Comparison of ENCODE assay signal across 13 cellular contexts in the genomic region with DNA sequence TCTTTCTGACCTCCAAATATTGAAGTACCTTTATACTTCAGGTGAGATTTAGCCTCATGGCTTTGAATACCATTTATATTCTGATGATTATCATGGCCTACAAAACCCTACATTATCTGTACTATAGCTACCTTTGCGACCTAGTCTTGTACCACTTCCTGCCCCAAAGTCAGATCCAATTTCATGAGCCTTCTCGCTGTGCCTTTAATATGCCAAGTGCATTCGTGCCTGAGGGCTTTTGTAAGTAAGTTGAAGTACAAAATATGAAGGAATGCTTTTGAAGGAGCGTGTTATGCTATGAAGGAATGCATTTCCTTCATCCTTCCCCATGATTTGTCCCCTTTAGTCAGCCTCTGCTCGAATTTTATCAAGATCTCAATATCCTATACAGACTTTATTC. TPM values are rescaled to one million over a fixed set of nuclear protein-coding genes. Genes with fewer than 3 reads are reported as not detected.
DNase-seq lines count a peak whose midpoint lies in the region; ATAC-seq and TF ChIP-seq lines count a peak whose summit lies in the region.
"Had no signal": no experiment of that assay in that cellular context is flagged by ENCODE, and none has a peak within 500 bp of the region (broad histone marks: within the 10 kb centered on the region; RNA-seq: fewer than 3 reads in every experiment).

No MANE protein-coding gene starts in this region.

- peaks cover 16% of the 10 kb centered on the region for H3K4me1 ChIP-seq in adipocyte (ENCODE audit: control insufficient read depth, insufficient read depth, low read length)

- no peak for TF ChIP-seq CTCF in nephron progenitor cell (IDR thresholded peaks at IDR 0.05)
- no peak for TF ChIP-seq CTCF in omental fat pad (IDR thresholded peaks at IDR 0.05)

- no peak overlapping the region for H3K4me3 ChIP-seq in Jurkat, Clone E6-1 (ENCODE audit: low read length)
- H3K4me3 ChIP-seq in adipocyte (ENCODE audit: low read length) = no peak overlapping the region

- peaks cover 55% of the 10 kb centered on the region for H3K36me3 Mint-ChIP-seq in nephron progenitor cell (ENCODE audit: low read depth)

- no peaks in the 10 kb centered on the region for H3K9me3 Mint-ChIP-seq in nephron progenitor cell

- H3K4me3 Mint-ChIP-seq in nephron progenitor cell = no peak overlapping the region

- H3K27me3 Mint-ChIP-seq in nephron progenitor cell (ENCODE audit: low read depth, poor library complexity) = no peaks in the 10 kb centered on the region

- H3K4me1 Mint-ChIP-seq in nephron progenitor cell = peaks cover 4% of the 10 kb centered on the region

- peak overlapping the region; percentile 50 for H3K27ac Mint-ChIP-seq in nephron progenitor cell

- peak; percentile 47 for DNase-seq in COLO829 (ENCODE audit: low spot score)
- peak; percentile 55 for DNase-seq in Jurkat, Clone E6-1 (ENCODE audit: low read depth, low spot score)
- DNase-seq in adipocyte (ENCODE audit: low read depth) = peak; percentile 69
- no peak for DNase-seq in nephron progenitor cell
- no peak for DNase-seq in omental fat pad (ENCODE audit: low spot score)
- DNase-seq: C1 segment of cervical spinal cord; cerebellar nuclear complex; NCI-H2081; NCI-H774; SHP77; stimulated activated CD4-positive, alpha-beta T cell treated with anti-CD3 and anti-CD28 coated beads, Interleukin-2, amount 100 ng/mL, for 24 hours had no signal

- no peaks in the 10 kb centered on the region for H3K27me3 ChIP-seq in adipocyte (replicated peaks; ENCODE audit: control insufficient read depth, insufficient read depth, low read length)

- no peak overlapping the region for H3K9ac ChIP-seq in adipocyte (ENCODE audit: low read length)

- no peak for ATAC-seq in GM21423 (IDR thresholded peaks at IDR 0.05; ENCODE audit: unreplicated experiment)
- ATAC-seq in omental fat pad (ENCODE audit: low FRiP score) = no peak
- no peak for ATAC-seq in GM21825 (IDR thresholded peaks at IDR 0.05; ENCODE audit: unreplicated experiment)

- H3K9me3 ChIP-seq in adipocyte (ENCODE audit: control insufficient read depth, low read length) = no peaks in the 10 kb centered on the region

- peaks cover 56% of the 10 kb centered on the region for H3K36me3 ChIP-seq in adipocyte (ENCODE audit: control insufficient read depth, insufficient read depth, low read length, severe bottlenecking)

RNA-seq across cellular contexts. Expression of a gene that starts 9.3 kb away (rescaled TPM):
- 6.9 TPM for polyA plus RNA-seq in Jurkat, Clone E6-1 (2012; ENCODE audit: insufficient read depth, insufficient read length)
- total RNA-seq in omental fat pad = 10 to 100 TPM; 32.6 to 50.9 (median 38.4) TPM

RNA-seq across cellular contexts. Expression of a gene that starts 10.0 kb away (rescaled TPM):
- polyA plus RNA-seq in Jurkat, Clone E6-1 (2012; ENCODE audit: insufficient read depth, insufficient read length) = 1,676 TPM
- total RNA-seq in omental fat pad = 1,000 to 10,000 TPM in 2 of 4 donors, 100 to 1,000 TPM in 2; 701 to 1,078 (median 933) TPM

Comparison
In these comparisons a context has a peak if more than half of its experiments do, and no peak if none do; other contexts are left out.
1. DNase-seq: peak in COLO829 (single experiment), Jurkat, Clone E6-1 (single experiment) and adipocyte (single experiment); none in nephron progenitor cell (single experiment) and omental fat pad (single experiment).